Comparison of ENCODE assay signal across 8 cellular contexts in genomic region chr7:31443457-31443856, GRCh38.
DNase-seq lines count a peak whose midpoint lies in the region; ATAC-seq, FAIRE-seq and TF ChIP-seq lines count a peak whose summit lies in the region.

No MANE protein-coding gene starts in this region.

- H3K4me1 ChIP-seq in CD8-positive, alpha-beta T cell (ENCODE audit: insufficient read depth, low read length): no peaks in the 10 kb centered on the region
- no peaks in the 10 kb centered on the region for H3K4me1 ChIP-seq in iPS DF 6.9 (ENCODE audit: control insufficient read depth, insufficient read depth, low read length)

- no peak for DNase-seq in CD8-positive, alpha-beta T cell
- DNase-seq in GM19239 (ENCODE audit: insufficient read length, low spot score) (peak; percentile 26), NCI-H2227 (lab: John Stamatoyannopoulos, UW; ENCODE audit: unreplicated experiment) (peak; percentile 65), amniotic stem cell (lab: John Stamatoyannopoulos, UW) (peak; percentile 2), iPS DF 6.9 (ENCODE audit: low read depth, low spot score) (peak; percentile 37), type B pancreatic cell (ENCODE audit: extremely low spot score, unreplicated experiment) (no peak)
- no peak for DNase-seq in activated naive CD4-positive, alpha-beta T cell treated with anti-CD3 and anti-CD28 coated beads, Interleukin-2, amount 50 U/mL, for 16 hours

- no peaks in the 10 kb centered on the region for H3K36me3 Mint-ChIP-seq in CD8-positive, alpha-beta T cell
- no peaks in the 10 kb centered on the region for H3K36me3 Mint-ChIP-seq in type B pancreatic cell

- no CpG with 5 or more reads among the region's 1 CpG for WGBS in iPS DF 6.9 (ENCODE audit: insufficient coverage, insufficient read length)

- H3K9me3 ChIP-seq in CD8-positive, alpha-beta T cell (ENCODE audit: low read length): no peaks in the 10 kb centered on the region
- no peaks in the 10 kb centered on the region for H3K9me3 ChIP-seq in iPS DF 6.9 (ENCODE audit: control insufficient read depth, insufficient read depth, low read length)

- intact Hi-C loops in CD8-positive, alpha-beta T cell (cut with DNase I, micrococcal nuclease): no loop called here

- H3K4me3 ChIP-seq in CD8-positive, alpha-beta T cell (ENCODE audit: low read depth, low read length): no peak overlapping the region
- no peak overlapping the region for H3K4me3 ChIP-seq in iPS DF 6.9 (ENCODE audit: low read length)

- no peaks in the 10 kb centered on the region for H3K27me3 ChIP-seq in CD8-positive, alpha-beta T cell (ENCODE audit: insufficient read depth, low read length)
- no peaks in the 10 kb centered on the region for H3K27me3 ChIP-seq in iPS DF 6.9 (ENCODE audit: control insufficient read depth, insufficient read depth, low read length)

- H3K36me3 ChIP-seq in CD8-positive, alpha-beta T cell (ENCODE audit: insufficient read depth, low read length): no peaks in the 10 kb centered on the region
- no peaks in the 10 kb centered on the region for H3K36me3 ChIP-seq in iPS DF 6.9 (ENCODE audit: control insufficient read depth, insufficient read depth, low read length)

- TF ChIP-seq CTCF in CD8-positive, alpha-beta T cell (IDR thresholded peaks at IDR 0.05): peak; percentile 41
- TF ChIP-seq CTCF in type B pancreatic cell (conservative IDR thresholded peaks at IDR 0.05): peak; percentile 90

- ATAC-seq in CD8-positive, alpha-beta T cell: no peak
- ATAC-seq in HG03378 (IDR thresholded peaks at IDR 0.05; ENCODE audit: unreplicated experiment): peak; percentile 93

- CTCF ChIA-PET in CD8-positive, alpha-beta T cell (lab: Charles Lee): interaction anchor here (1.3 kb wide), 1 partner anchor 13 kb away, joined by 7 read pairs; no protein-coding TSS in a partner anchor

- H3K27ac ChIP-seq in CD8-positive, alpha-beta T cell (ENCODE audit: low read depth, low read length): no peak overlapping the region
- no peak overlapping the region for H3K27ac ChIP-seq in iPS DF 6.9 (ENCODE audit: low read length)

- peak; percentile 88 for FAIRE-seq in GM19239 (lab: Jason Lieb, UNC)

- POLR2A ChIA-PET in CD8-positive, alpha-beta T cell (lab: Charles Lee): no interaction called here

- H3K27ac Mint-ChIP-seq in CD8-positive, alpha-beta T cell: no peak overlapping the region
- H3K27ac Mint-ChIP-seq in type B pancreatic cell: no peak overlapping the region

- H3K27me3 Mint-ChIP-seq in CD8-positive, alpha-beta T cell (ENCODE audit: low read depth): no peaks in the 10 kb centered on the region
- H3K27me3 Mint-ChIP-seq in type B pancreatic cell: peaks cover 16% of the 10 kb centered on the region

- no peak overlapping the region for H3K4me3 Mint-ChIP-seq in CD8-positive, alpha-beta T cell
- H3K4me3 Mint-ChIP-seq in type B pancreatic cell: no peak overlapping the region

- H3K4me1 Mint-ChIP-seq in CD8-positive, alpha-beta T cell (ENCODE audit: low read depth): no peaks in the 10 kb centered on the region
- H3K4me1 Mint-ChIP-seq in type B pancreatic cell (ENCODE audit: unreplicated experiment): peaks cover 4% of the 10 kb centered on the region

- peaks cover 3% of the 10 kb centered on the region for H3K9me3 Mint-ChIP-seq in CD8-positive, alpha-beta T cell
- H3K9me3 Mint-ChIP-seq in type B pancreatic cell: no peaks in the 10 kb centered on the region

Comparison
In these comparisons a context has a peak if more than half of its experiments do, and no peak if none do; other contexts are left out.
1. DNase-seq: peak in GM19239 (single experiment), NCI-H2227 (single experiment), amniotic stem cell (single experiment) and iPS DF 6.9 (single experiment); none in CD8-positive, alpha-beta T cell (0 of 7), type B pancreatic cell (single experiment) and activated naive CD4-positive, alpha-beta T cell treated with anti-CD3 and anti-CD28 coated beads, Interleukin-2, amount 50 U/mL, for 16 hours (single experiment).